Comparison of ENCODE assay signal across 1 cellular context in the genomic region with DNA sequence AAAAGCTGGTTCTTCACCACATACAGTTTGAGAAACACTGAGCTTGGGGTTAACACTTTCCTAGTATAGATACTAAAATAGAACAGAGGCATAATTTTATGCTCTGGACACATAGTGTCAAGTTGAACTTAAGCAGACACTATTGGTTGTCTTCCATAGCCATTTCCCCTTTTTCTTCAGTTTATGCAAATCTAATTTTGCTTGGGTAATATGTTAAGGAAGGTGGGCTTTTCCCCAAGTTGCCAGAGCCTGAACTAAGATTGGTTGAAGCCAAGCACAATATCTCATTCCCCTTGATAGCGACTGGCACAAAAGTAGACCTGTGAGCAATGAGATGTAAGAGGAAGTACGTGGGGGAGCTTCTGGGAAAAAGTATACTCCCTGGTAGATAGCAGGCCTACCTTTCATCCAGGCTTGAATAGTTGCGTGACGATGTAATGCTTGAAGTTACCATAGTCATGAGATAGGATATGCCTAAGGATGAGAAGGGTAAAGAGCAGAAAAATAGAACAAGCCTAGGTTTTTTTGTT.
TF ChIP-seq lines count a peak whose summit lies in the region.

No MANE protein-coding gene starts in this region.

TF ChIP-seq in IMR-90, 13 proteins besides CTCF, POLR2A, EP300 and RAD21:
- TF ChIP-seq, protein P1, sequence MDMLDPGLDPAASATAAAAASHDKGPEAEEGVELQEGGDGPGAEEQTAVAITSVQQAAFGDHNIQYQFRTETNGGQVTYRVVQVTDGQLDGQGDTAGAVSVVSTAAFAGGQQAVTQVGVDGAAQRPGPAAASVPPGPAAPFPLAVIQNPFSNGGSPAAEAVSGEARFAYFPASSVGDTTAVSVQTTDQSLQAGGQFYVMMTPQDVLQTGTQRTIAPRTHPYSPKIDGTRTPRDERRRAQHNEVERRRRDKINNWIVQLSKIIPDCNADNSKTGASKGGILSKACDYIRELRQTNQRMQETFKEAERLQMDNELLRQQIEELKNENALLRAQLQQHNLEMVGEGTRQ (IDR thresholded peaks at IDR 0.05; ENCODE audit: low read depth, low read length): no peak
- TF ChIP-seq RCOR1 (IDR thresholded peaks at IDR 0.05; ENCODE audit: insufficient replicate concordance, low read length) (no peak), MXI1 (IDR thresholded peaks at IDR 0.05; ENCODE audit: borderline replicate concordance, low read depth, low read length) (no peak), BHLHE40 (IDR thresholded peaks at IDR 0.05; ENCODE audit: low read depth, low read length) (no peak), MAZ (IDR thresholded peaks at IDR 0.05; ENCODE audit: borderline replicate concordance, low read depth, low read length) (no peak), CHD1 (IDR thresholded peaks at IDR 0.05; ENCODE audit: low read depth, low read length) (no peak), ELK1 (IDR thresholded peaks at IDR 0.05; ENCODE audit: borderline replicate concordance, low read depth, low read length) (no peak), MAFK (IDR thresholded peaks at IDR 0.05; ENCODE audit: low read depth, low read length) (no peak), CEBPB (IDR thresholded peaks at IDR 0.05; ENCODE audit: low read depth, low read length) (no peak), FOS (IDR thresholded peaks at IDR 0.05; ENCODE audit: low read depth, low read length) (no peak), NFE2L2 (IDR thresholded peaks at IDR 0.05; ENCODE audit: low read depth, low read length) (no peak), SMC3 (IDR thresholded peaks at IDR 0.05; ENCODE audit: low read depth, low read length) (no peak), RFX5 (IDR thresholded peaks at IDR 0.05; ENCODE audit: low read depth, low read length) (no peak)
